In genomic region chr6:73538116-73538779, GRCh38 we compare ENCODE assay signal across 19 cellular contexts.
"Had no signal": no experiment of that assay in that cellular context is flagged by ENCODE, and none has a peak within 500 bp of the region (broad histone marks: within the 10 kb centered on the region; RNA-seq: fewer than 3 reads in every experiment).

No MANE protein-coding gene starts in this region.

- H3K4me1 ChIP-seq: testis, upper lobe of right lung had no signal

- H3K27me3 ChIP-seq: cardiac muscle cell, dorsolateral prefrontal cortex, hepatocyte, testis, upper lobe of right lung had no signal

- H3K4me1 Mint-ChIP-seq: activated CD4-positive, alpha-beta memory T cell treated with anti-CD3 and anti-CD28 coated beads, Interleukin-2, amount 10 ng/mL, durations not matched to agents 7 days and 5 days; activated CD4-positive, alpha-beta T cell treated with anti-CD3 and anti-CD28 coated beads for 36 hours; naive thymus-derived CD4-positive, alpha-beta T cell had no signal

- ATAC-seq: activated CD4-positive, alpha-beta T cell treated with anti-CD3 and anti-CD28 coated beads for 36 hours; activated naive CD4-positive, alpha-beta T cell treated with anti-CD3 and anti-CD28 coated beads, Interleukin-2, amount 50 U/mL, for 72 hours; activated T-cell treated with anti-CD3 and anti-CD28 coated beads, Interleukin-2, amount 50 U/mL, for 4 hours; naive thymus-derived CD4-positive, alpha-beta T cell; stimulated activated naive CD8-positive, alpha-beta T cell treated with anti-CD3 and anti-CD28 coated beads, Interleukin-15, amount 100 ng/mL, for 72 hours had no signal

- H3K36me3 ChIP-seq: cardiac muscle cell, upper lobe of right lung had no signal

- H3K4me2 ChIP-seq: hepatocyte had no signal

- H3K9me3 ChIP-seq: testis, upper lobe of right lung had no signal

- DNase-seq: activated CD4-positive, alpha-beta memory T cell treated with anti-CD3 and anti-CD28 coated beads, Interleukin-2, amount 10 ng/mL, durations not matched to agents 7 days and 5 days; activated CD4-positive, alpha-beta T cell treated with anti-CD3 and anti-CD28 coated beads for 36 hours; activated effector memory CD4-positive, alpha-beta T cell treated with Interleukin-2 at 50 U/mL for 16 hours; activated T-cell treated with anti-CD3 and anti-CD28 coated beads, Interleukin-2, amount 50 U/mL, for 4 hours; dorsolateral prefrontal cortex; erythroblast; islet precursor cell; naive thymus-derived CD4-positive, alpha-beta T cell; stimulated activated CD4-positive, alpha-beta T cell treated with anti-CD3 and anti-CD28 coated beads, Interleukin-15, amount 100 ng/mL, for 24 hours; stimulated activated CD4-positive, alpha-beta T cell treated with anti-CD3 and anti-CD28 coated beads, Interleukin-4, amount 100 ng/mL, for 1 hour; stimulated activated naive CD8-positive, alpha-beta T cell treated with anti-CD3 and anti-CD28 coated beads, Interleukin-15, amount 100 ng/mL, for 72 hours; T-helper 1 cell; T1000; testis; upper lobe of right lung had no signal

- H3K27me3 Mint-ChIP-seq: activated CD4-positive, alpha-beta T cell treated with anti-CD3 and anti-CD28 coated beads for 36 hours; stimulated activated naive CD8-positive, alpha-beta T cell treated with anti-CD3 and anti-CD28 coated beads, Interleukin-15, amount 100 ng/mL, for 72 hours had no signal

- H3K36me3 Mint-ChIP-seq: activated naive CD4-positive, alpha-beta T cell treated with anti-CD3 and anti-CD28 coated beads, Interleukin-2, amount 50 U/mL, for 72 hours; naive thymus-derived CD4-positive, alpha-beta T cell had no signal

- H3K4me3 Mint-ChIP-seq: activated CD4-positive, alpha-beta memory T cell treated with anti-CD3 and anti-CD28 coated beads, Interleukin-2, amount 10 ng/mL, durations not matched to agents 7 days and 5 days; activated CD4-positive, alpha-beta T cell treated with anti-CD3 and anti-CD28 coated beads for 36 hours; activated T-cell treated with anti-CD3 and anti-CD28 coated beads, Interleukin-2, amount 50 U/mL, for 4 hours; naive thymus-derived CD4-positive, alpha-beta T cell; stimulated activated naive CD8-positive, alpha-beta T cell treated with anti-CD3 and anti-CD28 coated beads, Interleukin-15, amount 100 ng/mL, for 72 hours had no signal

- H3K9me3 Mint-ChIP-seq: activated CD4-positive, alpha-beta memory T cell treated with anti-CD3 and anti-CD28 coated beads, Interleukin-2, amount 10 ng/mL, durations not matched to agents 7 days and 5 days; activated naive CD4-positive, alpha-beta T cell treated with anti-CD3 and anti-CD28 coated beads, Interleukin-2, amount 50 U/mL, for 72 hours; activated T-cell treated with anti-CD3 and anti-CD28 coated beads, Interleukin-2, amount 50 U/mL, for 4 hours; stimulated activated naive CD8-positive, alpha-beta T cell treated with anti-CD3 and anti-CD28 coated beads, Interleukin-15, amount 100 ng/mL, for 72 hours had no signal

- H3K27ac Mint-ChIP-seq: activated CD4-positive, alpha-beta memory T cell treated with anti-CD3 and anti-CD28 coated beads, Interleukin-2, amount 10 ng/mL, durations not matched to agents 7 days and 5 days; activated CD4-positive, alpha-beta T cell treated with anti-CD3 and anti-CD28 coated beads for 36 hours; activated naive CD4-positive, alpha-beta T cell treated with anti-CD3 and anti-CD28 coated beads, Interleukin-2, amount 50 U/mL, for 72 hours; naive thymus-derived CD4-positive, alpha-beta T cell had no signal

- H3K4me3 ChIP-seq: cardiac muscle cell, dorsolateral prefrontal cortex, hepatocyte, testis, upper lobe of right lung had no signal

- H3K27ac ChIP-seq: cardiac muscle cell, dorsolateral prefrontal cortex, hepatocyte, testis, upper lobe of right lung, VCaP had no signal

- H3K79me2 ChIP-seq: hepatocyte had no signal

- H2AFZ ChIP-seq: hepatocyte had no signal
